Comparison of ENCODE assay signal across 6 cellular contexts in the genomic region with DNA sequence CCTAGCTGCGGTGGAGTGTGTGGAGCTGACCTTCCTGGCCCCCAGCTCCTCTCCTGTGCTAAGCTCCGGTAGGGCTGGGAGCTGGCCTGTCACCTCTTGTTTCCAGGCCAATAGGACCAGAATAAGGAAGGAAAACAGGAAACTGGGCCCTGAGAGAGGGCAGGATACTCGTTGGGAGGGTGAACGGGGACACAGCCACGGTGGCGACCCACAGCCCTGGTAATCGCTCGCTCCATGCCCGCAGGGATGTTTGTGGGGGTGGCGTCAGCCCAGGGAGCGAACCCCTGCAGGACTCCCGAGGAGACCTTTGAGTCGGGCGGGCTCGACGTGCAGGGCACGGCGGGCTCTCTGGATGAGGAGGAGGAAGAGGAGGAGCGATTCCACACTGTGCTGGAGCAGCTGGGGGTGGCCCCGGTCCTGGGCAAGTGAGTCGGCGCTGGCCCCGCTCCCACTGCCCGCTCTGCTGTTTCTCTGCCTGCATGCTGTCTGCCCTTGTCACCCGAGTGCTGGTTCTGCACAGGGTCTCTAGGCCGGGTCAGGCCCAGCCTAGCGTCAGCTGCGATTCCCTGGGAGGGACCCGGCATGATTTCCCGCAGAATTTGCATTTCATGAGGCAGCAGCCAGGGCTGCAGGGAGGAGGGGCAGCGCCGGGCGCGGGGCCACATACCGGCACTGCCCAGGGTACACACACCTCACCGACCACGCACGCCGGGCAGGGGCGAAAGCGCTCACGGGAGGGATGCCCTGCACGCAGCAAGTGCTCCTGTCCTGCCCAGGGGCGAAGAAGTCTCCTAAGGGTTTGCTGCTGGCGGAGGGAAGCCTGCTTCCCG. TPM values are rescaled to one million over a fixed set of nuclear protein-coding genes. Genes with fewer than 3 reads are reported as not detected.
DNase-seq lines count a peak whose midpoint lies in the region; ATAC-seq and TF ChIP-seq lines count a peak whose summit lies in the region.

No MANE protein-coding gene starts in this region.

- peaks cover 28% of the 10 kb centered on the region for H3K27me3 Mint-ChIP-seq in T-helper 17 cell

- H3K4me3 ChIP-seq in BJ (ENCODE audit: low read depth, low read length) = peak overlapping the region; percentile 23

- no peak overlapping the region for H3K27ac Mint-ChIP-seq in T-helper 17 cell

- peaks cover 25% of the 10 kb centered on the region for H3K4me1 Mint-ChIP-seq in T-helper 17 cell

- H3K36me3 Mint-ChIP-seq in T-helper 17 cell (ENCODE audit: low read depth) = peaks cover 2% of the 10 kb centered on the region

- TF ChIP-seq CTCF in BJ (IDR thresholded peaks at IDR 0.05; ENCODE audit: insufficient read depth, low read depth, low read length) = no peak

- POLR2A ChIA-PET in BJ (lab: Charles Lee) = interaction anchor here (0.5 to 1.0 kb wide), 3 partner anchors 11 to 35 kb away, joined by 3 to 13 read pairs (median 11); a partner anchor contains a TSS

- peaks cover 13% of the 10 kb centered on the region for H3K36me3 ChIP-seq in BJ (ENCODE audit: control insufficient read depth, insufficient read depth, low read length)

- CTCF ChIA-PET in BJ (lab: Yijun Ruan, JAX) = interaction anchor here (0.7 to 2.5 kb wide), 4 partner anchors 9 to 19 kb away, joined by 3 to 8 read pairs (median 3); a partner anchor contains a TSS

- ATAC-seq in T-helper 17 cell (no peak), GM18502 (IDR thresholded peaks at IDR 0.05; ENCODE audit: poor library complexity, unreplicated experiment) (no peak)

- H3K27me3 ChIP-seq in BJ (ENCODE audit: control insufficient read depth, insufficient read depth, low read length) = no peaks in the 10 kb centered on the region

- no peak for DNase-seq in BJ (ENCODE audit: low read depth)
- DNase-seq in T-helper 17 cell = no peak
- DNase-seq in kidney tubule cell (ENCODE audit: low spot score) = peak; percentile 76
- no peak for DNase-seq in OCI-M1 (lab: John Stamatoyannopoulos, UW)
- no peak for DNase-seq in EL

- no peaks in the 10 kb centered on the region for H3K9me3 ChIP-seq in T-helper 17 cell (ENCODE audit: control insufficient read depth, low read length, poor library complexity, severe bottlenecking)

- H3K4me3 Mint-ChIP-seq in T-helper 17 cell = peak overlapping the region; percentile 80

RNA-seq across cellular contexts. Expression of a gene that starts 1.6 kb away (rescaled TPM):
- 0.16 and 0.18 TPM in 2 replicates for polyA plus RNA-seq in BJ (2011; rRNA removed)
- polyA minus RNA-seq in BJ (2011; rRNA and poly(A)+ RNA removed) = not detected in 2 replicates
- 1 to 10 TPM in 1 of 2 donors, under 1 TPM in 1; 0.47 to 1.0 TPM for total RNA-seq in T-helper 17 cell

RNA-seq across cellular contexts. Expression of a gene that starts 3.4 kb away (rescaled TPM):
- 1,448 and 2,262 TPM in 2 replicates for polyA plus RNA-seq in BJ (2011; rRNA removed)
- polyA minus RNA-seq in BJ (2011; rRNA and poly(A)+ RNA removed) = 434 and 704 TPM in 2 replicates
- 10 to 100 TPM; 54.9 to 67.3 TPM for total RNA-seq in T-helper 17 cell

RNA-seq across cellular contexts. Expression of a gene that starts 10.6 kb away (rescaled TPM):
- 32.0 and 53.1 TPM in 2 replicates for polyA plus RNA-seq in BJ (2011; rRNA removed)
- polyA minus RNA-seq in BJ (2011; rRNA and poly(A)+ RNA removed) = 53.3 and 57.3 TPM in 2 replicates
- 100 to 1,000 TPM; 178 to 182 TPM for total RNA-seq in T-helper 17 cell

RNA-seq across cellular contexts. Expression of a gene that starts 13.0 kb away (rescaled TPM):
- 308 and 734 TPM in 2 replicates for polyA plus RNA-seq in BJ (2011; rRNA removed)
- polyA minus RNA-seq in BJ (2011; rRNA and poly(A)+ RNA removed) = 123 and 136 TPM in 2 replicates
- 10 to 100 TPM; 38.5 to 40.5 TPM for total RNA-seq in T-helper 17 cell

RNA-seq across cellular contexts. Expression of a gene that starts 13.3 kb away (rescaled TPM):
- 145 and 295 TPM in 2 replicates for polyA plus RNA-seq in BJ (2011; rRNA removed)
- 51.8 and 70.2 TPM in 2 replicates for polyA minus RNA-seq in BJ (2011; rRNA and poly(A)+ RNA removed)
- total RNA-seq in T-helper 17 cell = 1 to 10 TPM; 2.1 to 3.0 TPM
